ENCODE assay signal across 26 cellular contexts in the genomic region with DNA sequence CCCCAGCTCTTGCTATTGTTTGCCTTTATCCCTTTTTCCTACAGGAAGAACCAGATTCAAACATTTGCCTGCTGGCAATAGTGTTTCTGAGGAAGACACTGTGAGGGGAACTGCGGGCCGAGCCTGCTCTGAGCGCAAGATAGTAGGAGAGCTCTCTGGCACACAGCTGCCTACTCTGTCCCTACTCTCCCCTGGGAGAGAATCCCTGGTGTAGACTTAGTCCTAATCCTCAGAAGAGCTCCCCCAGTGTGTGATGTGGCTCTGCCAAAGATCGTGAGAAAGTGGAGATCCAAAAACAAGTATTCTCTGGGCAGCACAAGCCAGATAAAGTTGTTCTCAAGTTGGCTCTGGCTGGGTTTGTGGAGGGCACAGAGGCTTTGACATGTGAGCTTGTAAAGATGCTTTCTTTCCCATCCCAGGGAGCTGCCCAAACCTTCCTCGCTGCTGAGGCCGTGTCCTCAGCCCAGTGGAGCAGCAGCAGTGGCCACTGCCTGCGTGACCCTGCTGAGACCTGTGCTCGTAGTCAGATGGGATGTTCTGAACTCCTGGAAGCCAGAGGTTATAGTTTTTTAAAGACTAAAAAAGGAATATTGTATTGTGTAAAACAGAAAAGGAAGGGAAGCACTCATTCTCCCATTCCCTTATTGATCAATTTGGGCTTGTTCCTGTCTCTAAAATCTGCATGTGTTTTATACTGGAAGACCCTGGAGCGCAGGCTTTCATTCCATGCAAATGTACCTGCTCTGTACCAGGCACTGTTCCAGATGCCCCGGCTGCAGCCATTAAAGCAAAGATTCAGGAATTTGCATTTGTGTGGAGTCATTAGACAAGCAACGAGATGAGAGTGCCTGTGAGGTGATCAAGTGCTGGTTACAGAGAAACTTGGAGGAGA. TPM values are rescaled to one million over a fixed set of nuclear protein-coding genes. Genes with fewer than 3 reads are reported as not detected.
A peak's percentile ranks its signal among the peaks of the same experiment; 100 is the strongest.
DNase-seq lines count a peak whose midpoint lies in the region; ATAC-seq and TF ChIP-seq lines count a peak whose summit lies in the region.
"Had no signal": no experiment of that assay in that cellular context is flagged by ENCODE, and none has a peak within 500 bp of the region (broad histone marks: within the 10 kb centered on the region; RNA-seq: fewer than 3 reads in every experiment).

No MANE protein-coding gene starts in this region.

- intact Hi-C loops in CD8-positive, alpha-beta T cell (cut with DNase I, micrococcal nuclease): no loop called here

- WGBS in HUES64: 59% methylated on average over 11 of the region's 11 CpGs

- DNase-seq in CD8-positive, alpha-beta T cell: no peak
- DNase-seq in astrocyte of the hippocampus (ENCODE audit: low read depth, low spot score) (peak; percentile 13), iPS-NIHi11 (ENCODE audit: low spot score) (no peak), progenitor cell of endocrine pancreas (ENCODE audit: low spot score, unreplicated experiment) (no peak)
- no peak for DNase-seq in naive thymus-derived CD8-positive, alpha-beta T cell
- DNase-seq: activated naive CD4-positive, alpha-beta T cell treated with anti-CD3 and anti-CD28 coated beads for 36 hours; activated T-cell treated with anti-CD3 and anti-CD28 coated beads, Interleukin-2, amount 50 U/mL, for 4 hours; amniotic stem cell; DMS 273 treated with DMSO at 0.1 percent for 48 hours; foreskin melanocyte; HCEC 1CT; islet precursor cell; NCI-H1417; OCI-M1; Right ventricle myocardium superior; SW 1271 had no signal

- no peaks in the 10 kb centered on the region for H3K9me3 Mint-ChIP-seq in CD8-positive, alpha-beta T cell
- H3K9me3 Mint-ChIP-seq in naive thymus-derived CD8-positive, alpha-beta T cell: no peaks in the 10 kb centered on the region
- H3K9me3 Mint-ChIP-seq in progenitor cell of endocrine pancreas (ENCODE audit: low read depth): no peaks in the 10 kb centered on the region
- H3K9me3 Mint-ChIP-seq: activated naive CD4-positive, alpha-beta T cell treated with anti-CD3 and anti-CD28 coated beads for 36 hours; activated T-cell treated with anti-CD3 and anti-CD28 coated beads, Interleukin-2, amount 50 U/mL, for 4 hours had no signal

- no peaks in the 10 kb centered on the region for H3K27me3 ChIP-seq in CD8-positive, alpha-beta T cell (ENCODE audit: insufficient read depth, low read length)
- no peaks in the 10 kb centered on the region for H3K27me3 ChIP-seq in HUES64 (ENCODE audit: insufficient read depth, low read length)
- H3K27me3 ChIP-seq: hepatocyte had no signal

- no peaks in the 10 kb centered on the region for H3K27me3 Mint-ChIP-seq in CD8-positive, alpha-beta T cell (ENCODE audit: low read depth)
- H3K27me3 Mint-ChIP-seq in naive thymus-derived CD8-positive, alpha-beta T cell: no peaks in the 10 kb centered on the region
- H3K27me3 Mint-ChIP-seq in progenitor cell of endocrine pancreas: peaks cover 20% of the 10 kb centered on the region

- POLR2A ChIA-PET in CD8-positive, alpha-beta T cell (lab: Charles Lee): no interaction called here
- POLR2A ChIA-PET in naive thymus-derived CD8-positive, alpha-beta T cell (lab: Charles Lee): no interaction called here

- H3K36me3 ChIP-seq in CD8-positive, alpha-beta T cell (ENCODE audit: insufficient read depth, low read length): no peaks in the 10 kb centered on the region
- H3K36me3 ChIP-seq in HUES64 (ENCODE audit: insufficient read depth, low read length): no peaks in the 10 kb centered on the region
- H3K36me3 ChIP-seq: prostate gland had no signal

- H3K9me3 ChIP-seq in CD8-positive, alpha-beta T cell (ENCODE audit: low read length): no peaks in the 10 kb centered on the region
- no peaks in the 10 kb centered on the region for H3K9me3 ChIP-seq in HUES64 (ENCODE audit: insufficient read depth, low read depth, low read length)
- H3K9me3 ChIP-seq: prostate gland had no signal

- no peak overlapping the region for H3K9ac ChIP-seq in HUES64 (ENCODE audit: low read depth, low read length)

- no peaks in the 10 kb centered on the region for H3K36me3 Mint-ChIP-seq in CD8-positive, alpha-beta T cell
- no peaks in the 10 kb centered on the region for H3K36me3 Mint-ChIP-seq in naive thymus-derived CD8-positive, alpha-beta T cell
- H3K36me3 Mint-ChIP-seq in progenitor cell of endocrine pancreas (ENCODE audit: insufficient read depth): no peaks in the 10 kb centered on the region

- no peak overlapping the region for H3K27ac ChIP-seq in CD8-positive, alpha-beta T cell (ENCODE audit: low read depth, low read length)
- H3K27ac ChIP-seq in HUES64 (ENCODE audit: low read depth, low read length): 0 out of 2 replicates have a peak overlapping the region, but pooled peaks have one; percentile 15
- H3K27ac ChIP-seq: C4-2B, hepatocyte, prostate gland had no signal

- H3K4me3 Mint-ChIP-seq in CD8-positive, alpha-beta T cell: no peak overlapping the region
- no peak overlapping the region for H3K4me3 Mint-ChIP-seq in naive thymus-derived CD8-positive, alpha-beta T cell
- H3K4me3 Mint-ChIP-seq in progenitor cell of endocrine pancreas (ENCODE audit: low read depth): no peak overlapping the region
- H3K4me3 Mint-ChIP-seq: activated naive CD4-positive, alpha-beta T cell treated with anti-CD3 and anti-CD28 coated beads for 36 hours; activated T-cell treated with anti-CD3 and anti-CD28 coated beads, Interleukin-2, amount 50 U/mL, for 4 hours had no signal

- no peak for ATAC-seq in CD8-positive, alpha-beta T cell
- no peak for ATAC-seq in naive thymus-derived CD8-positive, alpha-beta T cell
- ATAC-seq in GM18519 (IDR thresholded peaks at IDR 0.05; ENCODE audit: low FRiP score, unreplicated experiment): no peak
- ATAC-seq in GM18870 (IDR thresholded peaks at IDR 0.05; ENCODE audit: unreplicated experiment): no peak
- ATAC-seq: activated CD4-positive, CD25-positive, alpha-beta regulatory T cell treated with anti-CD3 and anti-CD28 coated beads, Interleukin-2, amount 50 U/mL, for 24 hours; activated T-cell treated with anti-CD3 and anti-CD28 coated beads, Interleukin-2, amount 50 U/mL, for 4 hours had no signal

- H3K4me1 Mint-ChIP-seq in CD8-positive, alpha-beta T cell (ENCODE audit: low read depth): peaks cover 41% of the 10 kb centered on the region
- peaks cover 16 to 59% (median 46%) of the 10 kb centered on the region in 4 donors for H3K4me1 Mint-ChIP-seq in naive thymus-derived CD8-positive, alpha-beta T cell
- H3K4me1 Mint-ChIP-seq in progenitor cell of endocrine pancreas (ENCODE audit: low read depth): no peaks in the 10 kb centered on the region

- H3K4me1 ChIP-seq in CD8-positive, alpha-beta T cell (ENCODE audit: insufficient read depth, low read length): peaks cover 30% of the 10 kb centered on the region
- peaks cover 28% of the 10 kb centered on the region for H3K4me1 ChIP-seq in HUES64 (ENCODE audit: insufficient read depth, low read length)
- H3K4me1 ChIP-seq: prostate gland had no signal

- CTCF ChIA-PET in CD8-positive, alpha-beta T cell (lab: Charles Lee): interaction anchor here (0.8 to 3.5 kb wide), 4 partner anchors 9 to 60 kb away, joined by 3 to 17 read pairs (median 7); no protein-coding TSS in a partner anchor

- H3K27ac Mint-ChIP-seq in CD8-positive, alpha-beta T cell: peak overlapping the region; percentile 70
- H3K27ac Mint-ChIP-seq in naive thymus-derived CD8-positive, alpha-beta T cell: peak overlapping the region in 8 of 10 donors; percentile 52 to 79 (median 72)
- H3K27ac Mint-ChIP-seq in progenitor cell of endocrine pancreas: no peak overlapping the region
- H3K27ac Mint-ChIP-seq: activated naive CD4-positive, alpha-beta T cell treated with anti-CD3 and anti-CD28 coated beads for 36 hours had no signal

- no peak for TF ChIP-seq CTCF in CD8-positive, alpha-beta T cell (IDR thresholded peaks at IDR 0.05)
- TF ChIP-seq CTCF in progenitor cell of endocrine pancreas (IDR thresholded peaks at IDR 0.05; ENCODE audit: unreplicated experiment): no peak

- H3K4me3 ChIP-seq in CD8-positive, alpha-beta T cell (ENCODE audit: low read depth, low read length): no peak overlapping the region
- H3K4me3 ChIP-seq in HUES64 (ENCODE audit: low read length): no peak overlapping the region
- H3K4me3 ChIP-seq: hepatocyte, prostate gland had no signal

RNA-seq across cellular contexts. Expression of a gene that starts 30.7 kb away (rescaled TPM):
- total RNA-seq in CD8-positive, alpha-beta T cell: not detected
- not detected for polyA plus RNA-seq in HUES64 (2013, experiment 1 of 2)
- not detected for polyA plus RNA-seq in HUES64 (2013, experiment 2 of 2)
- total RNA-seq in naive thymus-derived CD8-positive, alpha-beta T cell: under 1 TPM; 0.36 to 0.75 TPM
- under 1 TPM in 1 of 3 donors, not detected in 2; 0.36 TPM for polyA plus RNA-seq in naive thymus-derived CD8-positive, alpha-beta T cell
- total RNA-seq in progenitor cell of endocrine pancreas: not detected in 2 replicates
- total RNA-seq: hepatocyte, HT1080, Right ventricle myocardium superior, skeletal muscle tissue had no signal
- polyA plus RNA-seq: neural cell had no signal

RNA-seq across cellular contexts. Expression of a gene that starts 40.5 kb away (rescaled TPM):
- 10 to 100 TPM; 17.5 to 18.8 TPM for total RNA-seq in CD8-positive, alpha-beta T cell
- polyA plus RNA-seq in HUES64 (2013, experiment 1 of 2): 56.0 TPM
- 50.0 TPM for polyA plus RNA-seq in HUES64 (2013, experiment 2 of 2)
- total RNA-seq in naive thymus-derived CD8-positive, alpha-beta T cell: 10 to 100 TPM; 36.2 to 39.0 TPM
- 100 to 1,000 TPM in 1 of 3 donors, 10 to 100 TPM in 2; 63.0 to 131 (median 79.9) TPM for polyA plus RNA-seq in naive thymus-derived CD8-positive, alpha-beta T cell
- 45.0 and 45.2 TPM in 2 replicates for total RNA-seq in progenitor cell of endocrine pancreas

RNA-seq across cellular contexts. Expression of a gene that starts 41.3 kb away (rescaled TPM):
- total RNA-seq in CD8-positive, alpha-beta T cell: 100 to 1,000 TPM; 221 to 222 TPM
- polyA plus RNA-seq in HUES64 (2013, experiment 1 of 2): 241 TPM
- polyA plus RNA-seq in HUES64 (2013, experiment 2 of 2): 208 TPM
- 100 to 1,000 TPM; 184 to 185 TPM for total RNA-seq in naive thymus-derived CD8-positive, alpha-beta T cell
- polyA plus RNA-seq in naive thymus-derived CD8-positive, alpha-beta T cell: 10 to 100 TPM; 68.8 to 97.6 (median 72.4) TPM
- total RNA-seq in progenitor cell of endocrine pancreas: 218 and 229 TPM in 2 replicates
